Comparison of ENCODE assay signal across 1 cellular context in genomic region chr22:19807914-19808872, GRCh38.
A peak's percentile ranks its signal among the peaks of the same experiment; 100 is the strongest.
TF ChIP-seq lines count a peak whose summit lies in the region.

No MANE protein-coding gene starts in this region.

TF ChIP-seq in HEK293, 187 proteins besides CTCF, POLR2A, EP300 and RAD21:
- TF ChIP-seq KLF8 (tag by site-specific recombination; IDR thresholded peaks at IDR 0.05) (no peak), ZNF174 (tag by site-specific recombination; IDR thresholded peaks at IDR 0.05) (no peak), HOXA7 (CRISPR knock-in tag; IDR thresholded peaks at IDR 0.05; ENCODE audit: borderline replicate concordance) (no peak), ZFP69B (tag by site-specific recombination; IDR thresholded peaks at IDR 0.05) (no peak), ZNF501 (tag by site-specific recombination; IDR thresholded peaks at IDR 0.05) (no peak), ZNF692 (tag by site-specific recombination; IDR thresholded peaks at IDR 0.05) (0 out of 2 replicates have a peak, but pooled peaks have one; percentile 28), FEZF1 (tag by site-specific recombination; IDR thresholded peaks at IDR 0.05) (no peak), ZNF202 (tag by site-specific recombination; IDR thresholded peaks at IDR 0.05; ENCODE audit: borderline replicate concordance) (no peak), KLF7 (tag by site-specific recombination; IDR thresholded peaks at IDR 0.05; ENCODE audit: borderline replicate concordance) (no peak), ZNF140 (tag by site-specific recombination; IDR thresholded peaks at IDR 0.05) (no peak), ZNF155 (tag by site-specific recombination; IDR thresholded peaks at IDR 0.05) (no peak), ZBTB20 (tag by site-specific recombination; IDR thresholded peaks at IDR 0.05) (no peak), ZSCAN30 (tag by site-specific recombination; IDR thresholded peaks at IDR 0.05) (no peak), ZIC2 (tag by site-specific recombination; IDR thresholded peaks at IDR 0.05) (peak; percentile 64)
